9 cellular contexts compared by ENCODE assay signal in the genomic region with DNA sequence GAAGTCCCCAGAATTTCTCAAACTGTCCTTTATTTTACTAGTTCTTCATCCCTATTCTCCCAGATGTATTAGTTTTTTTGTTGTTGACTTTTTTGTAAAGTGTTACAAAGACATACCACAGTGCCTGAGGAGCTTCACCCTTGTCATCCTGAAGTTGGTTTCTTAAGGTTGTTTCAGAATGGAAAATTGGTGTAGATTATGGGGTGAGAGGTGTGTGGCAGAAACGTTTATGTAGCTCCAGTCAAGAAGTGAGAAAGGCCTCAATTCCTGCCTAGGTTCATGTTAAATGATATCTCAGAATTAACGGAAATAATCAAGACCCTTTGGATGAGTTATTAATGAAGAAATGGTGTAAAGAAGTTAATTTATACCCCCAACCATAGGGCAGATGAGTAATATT. TPM values are rescaled to one million over a fixed set of nuclear protein-coding genes. Genes with fewer than 3 reads are reported as not detected.
DNase-seq lines count a peak whose midpoint lies in the region; ATAC-seq and TF ChIP-seq lines count a peak whose summit lies in the region.
"Had no signal": no experiment of that assay in that cellular context is flagged by ENCODE, and none has a peak within 500 bp of the region (broad histone marks: within the 10 kb centered on the region; RNA-seq: fewer than 3 reads in every experiment).

No MANE protein-coding gene starts in this region.

- TF ChIP-seq POLR2A in sigmoid colon (IDR thresholded peaks at IDR 0.05) = no peak

- H3K9me3 ChIP-seq in Caco-2 = no peaks in the 10 kb centered on the region
- H3K9me3 ChIP-seq in OCI-LY7 (ENCODE audit: low read length) = no peaks in the 10 kb centered on the region
- H3K9me3 ChIP-seq in sigmoid colon = no peaks in the 10 kb centered on the region
- H3K9me3 ChIP-seq: tibial nerve had no signal

- no peak overlapping the region for H3K4me3 ChIP-seq in Caco-2 (ENCODE audit: low read depth, low read length)
- H3K4me3 ChIP-seq in OCI-LY7 (ENCODE audit: low read depth, low read length, poor library complexity, severe bottlenecking) = peak overlapping the region; percentile 46
- H3K4me3 ChIP-seq in sigmoid colon = no peak overlapping the region
- H3K4me3 ChIP-seq: tibial nerve had no signal

- ATAC-seq in central memory CD8-positive, alpha-beta T cell (replicated peaks; ENCODE audit: extremely low read depth, poor library complexity, severe bottlenecking) = no peak
- ATAC-seq in GM21526 (IDR thresholded peaks at IDR 0.05; ENCODE audit: low FRiP score, unreplicated experiment) = no peak

- peaks cover 86% of the 10 kb centered on the region for H3K79me2 ChIP-seq in OCI-LY7 (ENCODE audit: insufficient read depth, low read depth, low read length)

- TF ChIP-seq CTCF in Caco-2 (IDR thresholded peaks at IDR 0.05; ENCODE audit: insufficient read depth in 1 of 2, low read depth in 1 of 2, low read length in 1 of 2, severe bottlenecking in 1 of 2, unreplicated experiment in 1 of 2) (no peak), OCI-LY7 (conservative IDR thresholded peaks at IDR 0.05; ENCODE audit: low read length) (no peak), sigmoid colon (IDR thresholded peaks at IDR 0.05) (no peak)

- intact Hi-C loops in Caco-2 (cut with micrococcal nuclease; ENCODE audit: unreplicated experiment) (no loop called here), OCI-LY7 (cut with micrococcal nuclease; ENCODE audit: unreplicated experiment) (no loop called here), sigmoid colon (cut with DNase I) (loop anchor here (10.0 kb wide), 1 partner anchor 900 kb away; no protein-coding TSS in a partner anchor)

- H2AFZ ChIP-seq in OCI-LY7 (ENCODE audit: low read length) = no peak overlapping the region

- H3K27me3 ChIP-seq in Caco-2 (replicated peaks; ENCODE audit: control insufficient read depth, insufficient read depth, low read length) (no peaks in the 10 kb centered on the region), sigmoid colon (no peaks in the 10 kb centered on the region)
- H3K27me3 ChIP-seq: tibial nerve had no signal

- H3K36me3 Mint-ChIP-seq in Caco-2 (ENCODE audit: insufficient read depth, unreplicated experiment) = peaks cover 59% of the 10 kb centered on the region
- H3K36me3 Mint-ChIP-seq in central memory CD8-positive, alpha-beta T cell (ENCODE audit: insufficient read depth) = peaks cover 35% of the 10 kb centered on the region

- no peak overlapping the region for H3K4me3 Mint-ChIP-seq in Caco-2 (ENCODE audit: unreplicated experiment)
- H3K4me3 Mint-ChIP-seq in central memory CD8-positive, alpha-beta T cell = peak overlapping the region; percentile 47

- H3K4me2 ChIP-seq in OCI-LY7 (ENCODE audit: low read length) = peak overlapping the region; percentile 69

- peak overlapping the region; percentile 36 for H3K27ac Mint-ChIP-seq in Caco-2 (ENCODE audit: unreplicated experiment)
- H3K27ac Mint-ChIP-seq in central memory CD8-positive, alpha-beta T cell (ENCODE audit: low read depth) = peak overlapping the region; percentile 82

- H3K27me3 Mint-ChIP-seq in Caco-2 (ENCODE audit: insufficient read depth, unreplicated experiment) = no peaks in the 10 kb centered on the region
- H3K27me3 Mint-ChIP-seq in central memory CD8-positive, alpha-beta T cell = no peaks in the 10 kb centered on the region

- 61 to 73% methylated on average over 2 of the region's 2 CpGs for WGBS in sigmoid colon, 2 donors

- H3K9me3 Mint-ChIP-seq in Caco-2 (ENCODE audit: unreplicated experiment) = no peaks in the 10 kb centered on the region
- no peaks in the 10 kb centered on the region for H3K9me3 Mint-ChIP-seq in central memory CD8-positive, alpha-beta T cell

- peaks cover 43% of the 10 kb centered on the region for H3K4me1 Mint-ChIP-seq in Caco-2 (ENCODE audit: low read depth, unreplicated experiment)
- H3K4me1 Mint-ChIP-seq in central memory CD8-positive, alpha-beta T cell = peaks cover 83% of the 10 kb centered on the region

- peak overlapping the region; percentile 99 for H3K27ac ChIP-seq in OCI-LY7 (ENCODE audit: low read depth, low read length, poor library complexity, severe bottlenecking)
- H3K27ac ChIP-seq in sigmoid colon = peak overlapping the region in 3 of 4 donors; percentile 35 to 51 (median 45)

- H3K9me2 ChIP-seq in OCI-LY7 (ENCODE audit: insufficient read depth, low read length) = no peaks in the 10 kb centered on the region

- DNase-seq in Caco-2 = no peak
- no peak for DNase-seq in OCI-LY7 (ENCODE audit: low spot score)
- no peak for DNase-seq in central memory CD8-positive, alpha-beta T cell (ENCODE audit: low spot score in 2 of 2)
- DNase-seq in sigmoid colon = no peak
- DNase-seq in NOMO-1 treated with DMSO at 0.1 percent for 48 hours (lab: John Stamatoyannopoulos, UW; ENCODE audit: unreplicated experiment) = no peak
- no peak for DNase-seq in NCI-H69 (lab: John Stamatoyannopoulos, UW)
- DNase-seq in superior temporal gyrus (ENCODE audit: extremely low spot score) = no peak

- CTCF ChIA-PET in Caco-2 (lab: Charles Lee) (no interaction called here), OCI-LY7 (lab: Charles Lee; ENCODE audit: unreplicated experiment) (interaction anchor here (1.0 kb wide), 2 partner anchors 9 to 13 kb away, joined by 4 to 5 read pairs; no protein-coding TSS in a partner anchor)

- BruUV-seq in Caco-2 (replicated peaks; lab: Mats Ljungman, UMichigan) (no TSS peak), OCI-LY7 (replicated peaks; lab: Mats Ljungman, UMichigan) (no TSS peak)

- peaks cover 36% of the 10 kb centered on the region for H3K4me1 ChIP-seq in Caco-2
- H3K4me1 ChIP-seq in OCI-LY7 (ENCODE audit: insufficient read depth, low read length, poor library complexity, severe bottlenecking) = peaks cover 81% of the 10 kb centered on the region
- H3K4me1 ChIP-seq in sigmoid colon = peaks cover 0 to 39% (median 30%) of the 10 kb centered on the region in 4 donors

- POLR2A ChIA-PET in Caco-2 (lab: Charles Lee) = no interaction called here
- POLR2A ChIA-PET in OCI-LY7 (lab: Charles Lee) = interaction anchor here (1.1 to 11.4 kb wide), 4 partner anchors 11 to 71 kb away, joined by 4 to 444 read pairs (median 6); a partner anchor contains a TSS

- no peaks in the 10 kb centered on the region; the same call in 1 of the 2 replicates for H3K36me3 ChIP-seq in Caco-2 (ENCODE audit: control insufficient read depth, insufficient read depth, low read length)
- H3K36me3 ChIP-seq in OCI-LY7 (ENCODE audit: insufficient read depth, low read length) = peaks cover 87% of the 10 kb centered on the region
- no peaks in the 10 kb centered on the region for H3K36me3 ChIP-seq in sigmoid colon

- TF ChIP-seq EP300 in sigmoid colon (IDR thresholded peaks at IDR 0.05) = no peak

- peaks cover 24% of the 10 kb centered on the region; the same call in 1 of the 2 replicates for H4K20me1 ChIP-seq in OCI-LY7 (ENCODE audit: insufficient read depth, low read length)

RNA-seq across cellular contexts. Expression of a gene that starts 6.8 kb away (rescaled TPM):
- 42.6 and 51.3 TPM in 2 replicates for total RNA-seq in Caco-2 (2022)
- total RNA-seq in OCI-LY7 (2014; rRNA removed; shearing (Covaris generic)) = 125 and 186 TPM in 2 replicates
- 337 and 398 TPM in 2 replicates for total RNA-seq in OCI-LY7 (2022)
- total RNA-seq in sigmoid colon = 10 to 100 TPM; 14.3 to 23.8 (median 20.5) TPM
- 10 to 100 TPM in 1 of 3 donors, 1 to 10 TPM in 2; 3.6 to 22.2 (median 5.1) TPM for polyA plus RNA-seq in sigmoid colon
